8 cellular contexts compared by ENCODE assay signal in genomic region chr4:143184503-143185252, GRCh38. TPM values are rescaled to one million over a fixed set of nuclear protein-coding genes. Genes with fewer than 3 reads are reported as not detected.
A peak's percentile ranks its signal among the peaks of the same experiment; 100 is the strongest.
DNase-seq lines count a peak whose midpoint lies in the region; ATAC-seq, FAIRE-seq and TF ChIP-seq lines count a peak whose summit lies in the region.

Gene USP38, plus strand, starts transcription at chr4:143184917. Its CDS starts 534 bp downstream, at chr4:143185451.

- peak; percentile 62 for FAIRE-seq in G401.6 (lab: Jason Lieb, UNC)

- in situ Hi-C loops in HAP-1 (cut with MboI; ENCODE audit: low sequenced_read_pairs), result loop anchor here (25.0 kb wide), 1 partner anchor 328 kb away; the partner anchor contains the start of gene SMARCA5

- H2AFZ ChIP-seq in MM.1S (ENCODE audit: low read length) (peak within 1 kb of the TSS; percentile 70), neuron (ENCODE audit: low read depth, low read length) (peak within 1 kb of the TSS; percentile 77)

- H3K27me3 ChIP-seq in HAP-1 (ENCODE audit: low read depth) (no peaks in the 10 kb centered on the region), MM.1S (replicated peaks; ENCODE audit: insufficient read depth, low read length) (no peaks in the 10 kb centered on the region), foreskin keratinocyte (no peaks in the 10 kb centered on the region), neuron (ENCODE audit: insufficient read depth, low read length) (no peaks in the 10 kb centered on the region), subcutaneous abdominal adipose tissue (ENCODE audit: control insufficient read depth in 5 of 5, insufficient read depth in 4 of 5, low read length in 5 of 5) (no peaks in the 10 kb centered on the region)

- H3K36me3 ChIP-seq in HAP-1 (replicated peaks) (peaks cover 15% of the 10 kb centered on the region), MM.1S (replicated peaks; ENCODE audit: insufficient read depth, low read length) (no peaks in the 10 kb centered on the region), neuron (ENCODE audit: insufficient read depth, low read length) (peaks cover 11% of the 10 kb centered on the region), subcutaneous abdominal adipose tissue (ENCODE audit: control insufficient read depth in 5 of 5, insufficient read depth in 5 of 5, low read length in 5 of 5) (peaks cover 0 to 8% (median 0%) of the 10 kb centered on the region in 5 donors)

- H3F3A ChIP-seq in MM.1S (ENCODE audit: insufficient read depth, low read length), result peaks cover 21% of the 10 kb centered on the region

- peak within 1 kb of the TSS; percentile 88 for H3K4me2 ChIP-seq in MM.1S (ENCODE audit: low read depth, low read length)

- DNase-seq in HAP-1 (ENCODE audit: low spot score in 2 of 2), result peak; percentile 93 to 95
- peak; percentile 93 for DNase-seq in MM.1S
- DNase-seq in SIG-M5 treated with dmso at 0.1 percent for 504 hours (lab: John Stamatoyannopoulos, UW; ENCODE audit: unreplicated experiment), result peak; percentile 91
- peak; percentile 78 for DNase-seq in activated gamma-delta T cell treated with anti-CD3 and anti-CD28 coated beads, Interleukin-2, amount 50 U/mL, for 16 hours (ENCODE audit: low read depth)
- DNase-seq in foreskin keratinocyte, result peak; percentile 83 to 91

- no peak for TF ChIP-seq CTCF in MM.1S (IDR thresholded peaks at IDR 0.05; ENCODE audit: low read length)
- no peak for TF ChIP-seq CTCF in foreskin keratinocyte (conservative IDR thresholded peaks at IDR 0.05)

- no peaks in the 10 kb centered on the region for H3K9me2 ChIP-seq in MM.1S (replicated peaks; ENCODE audit: insufficient read depth, low read length)

- H3K9me3 ChIP-seq in HAP-1, result no peaks in the 10 kb centered on the region
- H3K9me3 ChIP-seq in MM.1S (replicated peaks; ENCODE audit: insufficient read depth, low read length), result no peaks in the 10 kb centered on the region
- no peaks in the 10 kb centered on the region for H3K9me3 ChIP-seq in neuron (ENCODE audit: low read length)
- H3K9me3 ChIP-seq in subcutaneous abdominal adipose tissue (ENCODE audit: control insufficient read depth in 5 of 5, low read length in 5 of 5), result no peaks in the 10 kb centered on the region

- H3K79me2 ChIP-seq in MM.1S (ENCODE audit: low read length), result peaks cover 55% of the 10 kb centered on the region

- H4K20me1 ChIP-seq in MM.1S (ENCODE audit: insufficient read depth, low read length), result peaks cover 6% of the 10 kb centered on the region; the same call in 1 of the 2 replicates

- H3K27ac ChIP-seq in MM.1S (ENCODE audit: low read length) (peak within 1 kb of the TSS; percentile 89), foreskin keratinocyte (peak within 1 kb of the TSS; percentile 68), subcutaneous abdominal adipose tissue (ENCODE audit: low read depth, low read length) (peak within 1 kb of the TSS; percentile 97)

- H3K4me1 ChIP-seq in HAP-1, result peaks cover 33% of the 10 kb centered on the region
- H3K4me1 ChIP-seq in MM.1S (ENCODE audit: low read length), result peaks cover 11% of the 10 kb centered on the region
- peaks cover 19% of the 10 kb centered on the region for H3K4me1 ChIP-seq in foreskin keratinocyte
- peaks cover 48% of the 10 kb centered on the region for H3K4me1 ChIP-seq in neuron (ENCODE audit: insufficient read depth, low read length)
- peaks cover 0 to 54% (median 45%) of the 10 kb centered on the region in 5 donors for H3K4me1 ChIP-seq in subcutaneous abdominal adipose tissue (ENCODE audit: control insufficient read depth in 5 of 5, insufficient read depth in 5 of 5, low read length in 5 of 5)

- H3K4me3 ChIP-seq in HAP-1 (peak within 1 kb of the TSS; percentile 73), MM.1S (ENCODE audit: low read length) (peak within 1 kb of the TSS; percentile 95), neuron (ENCODE audit: low read length) (peak within 1 kb of the TSS; percentile 74), subcutaneous abdominal adipose tissue (ENCODE audit: low read depth in 1 of 5, low read length in 5 of 5) (peak within 1 kb of the TSS; percentile 89 to 98 (median 91))

- H3K9ac ChIP-seq in MM.1S (ENCODE audit: low read length) (peak within 1 kb of the TSS; percentile 84), subcutaneous abdominal adipose tissue (ENCODE audit: low read length in 5 of 5) (peak within 1 kb of the TSS; percentile 95 to 99 (median 97))

- peak; percentile 91 for ATAC-seq in foreskin keratinocyte

RNA-seq across cellular contexts. Expression of gene USP38, which starts in this region (rescaled TPM):
- total RNA-seq in foreskin keratinocyte, result 18.4 and 18.8 TPM in 2 replicates
- polyA plus RNA-seq in foreskin keratinocyte, result 3.2 and 3.7 TPM in 2 replicates

Comparison
In these comparisons a context has a peak if more than half of its experiments do, and no peak if none do; other contexts are left out.
1. Peak in every context shown above with its lines: DNase-seq, ATAC-seq, H3K4me3 ChIP-seq and H3K27ac ChIP-seq.